24 cellular contexts compared by ENCODE assay signal in genomic region chr16:69157189-69157588, GRCh38. TPM values are rescaled to one million over a fixed set of nuclear protein-coding genes. Genes with fewer than 3 reads are reported as not detected.
"Had no signal": no experiment of that assay in that cellular context is flagged by ENCODE, and none has a peak within 500 bp of the region (broad histone marks: within the 10 kb centered on the region; RNA-seq: fewer than 3 reads in every experiment).

No MANE protein-coding gene starts in this region.

- H3K4me3 Mint-ChIP-seq: effector memory CD8-positive, alpha-beta T cell; naive B cell; neural crest cell; stimulated activated naive B cell treated with anti-CD40 and anti-IgM and Interleukin-4, amounts not matched to agents 10 μg/mL and 1 μg/mL and 100 μg/mL, for 72 hours; T-cell had no signal

- H3K4me1 ChIP-seq: adrenal gland, ascending aorta, lower lobe of right lung, SJCRH30, tibial artery had no signal

- H3K9me3 Mint-ChIP-seq: effector memory CD8-positive, alpha-beta T cell; naive B cell; neural crest cell; stimulated activated naive B cell treated with anti-CD40 and anti-IgM and Interleukin-4, amounts not matched to agents 10 μg/mL and 1 μg/mL and 100 μg/mL, for 72 hours; T-cell had no signal

- H3K27ac ChIP-seq: adrenal gland, ascending aorta, brain microvascular endothelial cell, lower lobe of right lung, SJCRH30, tibial artery had no signal

- H3K4me1 Mint-ChIP-seq: naive B cell, neural crest cell, T-cell had no signal

- DNase-seq: activated CD8-positive, alpha-beta memory T cell treated with anti-CD3 and anti-CD28 coated beads, Interleukin-2, amount 50 U/mL, for 48 hours; activated naive CD4-positive, alpha-beta T cell treated with anti-CD3 and anti-CD28 coated beads, Interleukin-2, amount 50 U/mL, for 16 hours; brain microvascular endothelial cell; central memory CD4-positive, alpha-beta T cell; effector memory CD8-positive, alpha-beta T cell; foreskin melanocyte; lower lobe of right lung; naive B cell; occipital lobe; posterior cingulate gyrus; SJCRH30; stimulated activated CD4-positive, alpha-beta T cell treated with anti-CD3 and anti-CD28 coated beads, Interleukin-15, amount 100 ng/mL, for 24 hours; stimulated activated naive B cell treated with anti-CD40 and anti-IgM and Interleukin-4, amounts not matched to agents 10 μg/mL and 1 μg/mL and 100 μg/mL, for 72 hours; substantia nigra; T-cell; T-helper 9 cell; tibial artery had no signal

- H3K27me3 ChIP-seq: adrenal gland, ascending aorta, brain microvascular endothelial cell, SJCRH30, tibial artery had no signal

- H3K27me3 Mint-ChIP-seq: effector memory CD8-positive, alpha-beta T cell; naive B cell; stimulated activated naive B cell treated with anti-CD40 and anti-IgM and Interleukin-4, amounts not matched to agents 10 μg/mL and 1 μg/mL and 100 μg/mL, for 72 hours; T-cell had no signal

- H3K4me3 ChIP-seq: adrenal gland, ascending aorta, lower lobe of right lung, SJCRH30, smooth muscle cell, tibial artery had no signal

- H3K27ac Mint-ChIP-seq: effector memory CD8-positive, alpha-beta T cell; stimulated activated naive B cell treated with anti-CD40 and anti-IgM and Interleukin-4, amounts not matched to agents 10 μg/mL and 1 μg/mL and 100 μg/mL, for 72 hours; T-cell had no signal

- ATAC-seq: effector memory CD8-positive, alpha-beta T cell; esophagus mucosa; left lobe of liver; lower lobe of right lung; sciatic nerve; stimulated activated naive B cell treated with anti-CD40 and anti-IgM and Interleukin-4, amounts not matched to agents 10 μg/mL and 1 μg/mL and 100 μg/mL, for 72 hours; T-cell had no signal

- H3K9me3 ChIP-seq: adrenal gland, ascending aorta, lower lobe of right lung, SJCRH30, tibial artery had no signal

RNA-seq across cellular contexts. Expression of gene HAS3, which starts 51.7 kb away (rescaled TPM):
- total RNA-seq: ascending aorta had no signal
